In the genomic region with DNA sequence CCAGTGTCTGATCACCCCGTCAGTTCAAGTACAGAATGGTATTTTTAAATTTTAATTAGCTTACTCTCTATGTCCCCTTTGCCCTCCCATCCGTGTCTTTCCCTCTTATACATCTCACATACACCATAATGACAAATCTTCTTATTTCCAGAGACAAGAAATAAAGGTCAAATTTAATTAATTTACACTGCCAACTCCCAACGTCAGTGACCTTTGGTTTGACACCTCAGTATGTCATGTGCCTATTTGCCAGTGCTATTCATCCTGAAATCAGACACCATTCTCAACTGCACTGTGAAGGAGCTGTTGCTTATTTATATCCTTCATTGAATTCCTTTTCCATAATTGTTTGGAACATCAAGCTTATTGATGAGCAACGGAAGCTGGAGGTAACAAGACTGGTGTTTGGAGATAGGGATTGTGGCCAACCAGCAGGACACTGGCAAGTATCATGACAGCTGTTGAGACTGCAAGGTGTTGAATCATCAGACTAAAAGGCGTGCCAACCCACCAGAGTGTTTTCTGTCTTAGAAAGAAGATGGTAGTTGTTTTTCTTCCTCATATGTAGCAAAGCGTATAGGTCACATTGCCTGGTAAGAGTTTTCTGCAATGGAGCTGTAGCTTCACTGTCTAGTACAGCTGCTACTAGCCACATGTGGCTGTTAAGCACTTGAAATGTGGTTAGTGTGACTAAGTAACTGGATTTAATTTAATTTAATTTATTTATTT, we compare ENCODE assay signal across 15 cellular contexts. TPM values are rescaled to one million over a fixed set of nuclear protein-coding genes. Genes with fewer than 3 reads are reported as not detected.
DNase-seq lines count a peak whose midpoint lies in the region; ATAC-seq and TF ChIP-seq lines count a peak whose summit lies in the region.
"Had no signal": no experiment of that assay in that cellular context is flagged by ENCODE, and none has a peak within 500 bp of the region (broad histone marks: within the 10 kb centered on the region; RNA-seq: fewer than 3 reads in every experiment).

No MANE protein-coding gene starts in this region.

- H3K27me3 ChIP-seq in Peyer's patch: no peaks in the 10 kb centered on the region

- DNase-seq in AG09309 (ENCODE audit: low read depth) (peak; percentile 56), Peyer's patch (no peak), fibroblast of mammary gland (ENCODE audit: low read depth) (peak; percentile 85), COR-L47 (lab: John Stamatoyannopoulos, UW) (no peak), DMS153 (lab: John Stamatoyannopoulos, UW) (no peak)
- DNase-seq in natural killer cell treated with Interleukin-12 subunit alpha and Interleukin-12 subunit beta and Interleukin-15 and Interleukin-18, amount 100 ng/mL, for 72 hours (ENCODE audit: low spot score): no peak
- DNase-seq in activated naive CD4-positive, alpha-beta T cell (lab: John Stamatoyannopoulos, UW): no peak
- DNase-seq: activated CD4-positive, alpha-beta T cell treated with anti-CD3 and anti-CD28 coated beads for 1 hour; activated naive CD8-positive, alpha-beta T cell treated with anti-CD3 and anti-CD28 coated beads, Interleukin-2, amount 50 U/mL, for 24 hours; NCI-H1694 treated with DMSO at 0.1 percent for 48 hours; stimulated activated CD4-positive, alpha-beta T cell treated with anti-CD3 and anti-CD28 coated beads, Interleukin-12 subunit alpha, Interleukin-12 subunit beta, amount 100 ng/mL, for 4 hours had no signal

- no peaks in the 10 kb centered on the region for H3K27me3 Mint-ChIP-seq in natural killer cell treated with Interleukin-12 subunit alpha and Interleukin-12 subunit beta and Interleukin-15 and Interleukin-18, amount 100 ng/mL, for 72 hours
- H3K27me3 Mint-ChIP-seq: activated naive CD8-positive, alpha-beta T cell treated with anti-CD3 and anti-CD28 coated beads, Interleukin-2, amount 50 U/mL, for 24 hours had no signal

- H3K27ac Mint-ChIP-seq in natural killer cell treated with Interleukin-12 subunit alpha and Interleukin-12 subunit beta and Interleukin-15 and Interleukin-18, amount 100 ng/mL, for 72 hours: peak overlapping the region; percentile 31 to 85
- H3K27ac Mint-ChIP-seq: activated naive CD8-positive, alpha-beta T cell treated with anti-CD3 and anti-CD28 coated beads, Interleukin-2, amount 50 U/mL, for 24 hours; stimulated activated effector memory CD8-positive, alpha-beta T cell treated with anti-CD3 and anti-CD28 coated beads, Interleukin-12 subunit alpha, Interleukin-12 subunit beta, amount 100 ng/mL, for 72 hours had no signal

- H3K36me3 Mint-ChIP-seq in natural killer cell treated with Interleukin-12 subunit alpha and Interleukin-12 subunit beta and Interleukin-15 and Interleukin-18, amount 100 ng/mL, for 72 hours: peaks cover 24% of the 10 kb centered on the region

- TF ChIP-seq POLR2A in Peyer's patch (IDR thresholded peaks at IDR 0.05): no peak

- H3K27ac ChIP-seq in Peyer's patch: peak overlapping the region in 3 of 4 donors; percentile 77 to 91 (median 82)

- H3K4me3 ChIP-seq in AG09309 (ENCODE audit: control insufficient read depth, low read depth, low read length) (no peak overlapping the region), Peyer's patch (peak overlapping the region in 1 of 4 donors; percentile 18), fibroblast of mammary gland (ENCODE audit: control insufficient read depth, low read depth, low read length) (no peak overlapping the region)

- H3K4me3 Mint-ChIP-seq in natural killer cell treated with Interleukin-12 subunit alpha and Interleukin-12 subunit beta and Interleukin-15 and Interleukin-18, amount 100 ng/mL, for 72 hours: peak overlapping the region; percentile 14
- H3K4me3 Mint-ChIP-seq: activated naive CD8-positive, alpha-beta T cell treated with anti-CD3 and anti-CD28 coated beads, Interleukin-2, amount 50 U/mL, for 24 hours; CD14-positive monocyte; stimulated activated effector memory CD8-positive, alpha-beta T cell treated with anti-CD3 and anti-CD28 coated beads, Interleukin-12 subunit alpha, Interleukin-12 subunit beta, amount 100 ng/mL, for 72 hours had no signal

- ATAC-seq in natural killer cell treated with Interleukin-12 subunit alpha and Interleukin-12 subunit beta and Interleukin-15 and Interleukin-18, amount 100 ng/mL, for 72 hours: no peak
- no peak for ATAC-seq in GM21423 (IDR thresholded peaks at IDR 0.05; ENCODE audit: unreplicated experiment)
- ATAC-seq: activated naive CD8-positive, alpha-beta T cell treated with anti-CD3 and anti-CD28 coated beads, Interleukin-2, amount 50 U/mL, for 24 hours; stimulated activated effector memory CD8-positive, alpha-beta T cell treated with anti-CD3 and anti-CD28 coated beads, Interleukin-12 subunit alpha, Interleukin-12 subunit beta, amount 100 ng/mL, for 72 hours had no signal

- peaks cover 0 to 53% (median 0%) of the 10 kb centered on the region in 3 donors for H3K36me3 ChIP-seq in Peyer's patch

- H3K4me1 ChIP-seq in Peyer's patch: peaks cover under 1 to 42% (median 14%) of the 10 kb centered on the region in 4 donors

- H3K9me3 Mint-ChIP-seq in natural killer cell treated with Interleukin-12 subunit alpha and Interleukin-12 subunit beta and Interleukin-15 and Interleukin-18, amount 100 ng/mL, for 72 hours: no peaks in the 10 kb centered on the region
- H3K9me3 Mint-ChIP-seq: activated naive CD8-positive, alpha-beta T cell treated with anti-CD3 and anti-CD28 coated beads, Interleukin-2, amount 50 U/mL, for 24 hours; CD14-positive monocyte; stimulated activated effector memory CD8-positive, alpha-beta T cell treated with anti-CD3 and anti-CD28 coated beads, Interleukin-12 subunit alpha, Interleukin-12 subunit beta, amount 100 ng/mL, for 72 hours had no signal

- TF ChIP-seq CTCF in AG09309 (IDR thresholded peaks at IDR 0.05; ENCODE audit: control insufficient read depth, insufficient read depth, low read depth, low read length, missing control alignments) (no peak), Peyer's patch (IDR thresholded peaks at IDR 0.05) (no peak), fibroblast of mammary gland (conservative IDR thresholded peaks at IDR 0.05; ENCODE audit: control insufficient read depth, insufficient read depth, low read depth, low read length) (no peak)

- H3K9me3 ChIP-seq in Peyer's patch: no peaks in the 10 kb centered on the region

- H3K4me1 Mint-ChIP-seq in natural killer cell treated with Interleukin-12 subunit alpha and Interleukin-12 subunit beta and Interleukin-15 and Interleukin-18, amount 100 ng/mL, for 72 hours (ENCODE audit: low read depth in 2 of 2): peaks cover 29 to 34% of the 10 kb centered on the region in 2 donors

RNA-seq across cellular contexts. Expression of a gene that starts 12.5 kb away (rescaled TPM):
- total RNA-seq in Peyer's patch: 100 to 1,000 TPM; 124 to 334 (median 163) TPM
- 100 to 1,000 TPM; 118 to 166 TPM for total RNA-seq in natural killer cell treated with Interleukin-12 subunit alpha and Interleukin-12 subunit beta and Interleukin-15 and Interleukin-18, amount 100 ng/mL, for 72 hours

RNA-seq across cellular contexts. Expression of a gene that starts 26.3 kb away (rescaled TPM):
- total RNA-seq in Peyer's patch: 1 to 10 TPM in 3 of 4 donors, not detected in 1; 1.1 to 7.5 (median 1.5) TPM
- not detected for total RNA-seq in natural killer cell treated with Interleukin-12 subunit alpha and Interleukin-12 subunit beta and Interleukin-15 and Interleukin-18, amount 100 ng/mL, for 72 hours
- total RNA-seq: mesenteric fat pad had no signal

RNA-seq across cellular contexts. Expression of a gene that starts 49.3 kb away (rescaled TPM):
- total RNA-seq in Peyer's patch: 100 to 1,000 TPM in 3 of 4 donors, 10 to 100 TPM in 1; 56.1 to 126 (median 109) TPM
- 100 to 1,000 TPM in 1 of 2 donors, 10 to 100 TPM in 1; 66.5 to 102 TPM for total RNA-seq in natural killer cell treated with Interleukin-12 subunit alpha and Interleukin-12 subunit beta and Interleukin-15 and Interleukin-18, amount 100 ng/mL, for 72 hours

Comparison
In these comparisons a context has a peak if more than half of its experiments do, and no peak if none do; other contexts are left out.
1. DNase-seq: peak in AG09309 (single experiment) and fibroblast of mammary gland (single experiment); none in Peyer's patch (0 of 3), natural killer cell treated with Interleukin-12 subunit alpha and Interleukin-12 subunit beta and Interleukin-15 and Interleukin-18, amount 100 ng/mL, for 72 hours (single experiment), activated naive CD4-positive, alpha-beta T cell (0 of 4), COR-L47 (single experiment) and DMS153 (single experiment).